In the genomic region with DNA sequence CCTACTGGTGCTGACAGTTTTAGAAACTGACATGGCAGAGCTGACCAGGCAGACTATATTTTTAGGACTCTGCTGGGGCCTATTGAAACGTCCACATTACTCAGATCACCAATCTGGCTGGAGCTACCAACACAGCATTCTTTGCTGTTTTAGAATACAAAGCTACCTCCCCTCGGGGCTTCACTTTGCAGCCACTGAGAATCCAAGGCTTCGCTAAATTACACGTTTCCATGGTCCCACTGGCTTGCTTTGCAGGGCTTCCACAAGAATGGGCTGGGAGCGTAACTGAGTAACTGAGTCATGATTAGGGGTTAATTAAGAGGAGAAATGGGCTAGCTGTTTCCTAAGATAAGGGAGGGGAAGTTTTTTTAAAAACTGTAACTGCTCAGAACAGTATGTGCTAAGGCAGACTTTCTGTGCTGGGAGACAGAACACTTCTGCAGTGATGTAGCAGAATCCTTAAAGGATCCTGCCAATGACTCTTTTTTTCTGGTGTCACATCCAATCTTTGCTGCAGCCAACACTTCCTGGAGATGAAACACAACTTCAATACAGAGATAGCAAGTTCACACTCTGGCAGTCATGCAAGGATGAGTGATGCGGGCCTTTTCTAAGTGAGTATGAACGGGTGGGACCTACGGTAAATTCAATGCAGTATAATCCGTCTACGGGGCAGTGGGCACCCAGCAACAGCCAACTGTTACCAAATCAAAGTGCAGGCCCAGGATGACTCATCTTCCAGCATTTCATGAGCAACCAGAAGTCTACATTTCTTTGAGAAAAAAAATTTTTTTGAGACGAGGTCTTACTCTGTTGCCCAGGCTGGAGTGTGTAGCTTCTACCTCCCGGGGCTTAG, we compare ENCODE assay signal across 10 cellular contexts. TPM values are rescaled to one million over a fixed set of nuclear protein-coding genes. Genes with fewer than 3 reads are reported as not detected.
DNase-seq lines count a peak whose midpoint lies in the region; ATAC-seq and TF ChIP-seq lines count a peak whose summit lies in the region.
"Had no signal": no experiment of that assay in that cellular context is flagged by ENCODE, and none has a peak within 500 bp of the region (broad histone marks: within the 10 kb centered on the region; RNA-seq: fewer than 3 reads in every experiment).

No MANE protein-coding gene starts in this region.

- intact Hi-C loops in ascending aorta (cut with DNase I) (no loop called here), upper lobe of right lung (cut with DNase I) (no loop called here)

- peak; percentile 14 for DNase-seq in activated T-cell treated with anti-CD3 and anti-CD28 coated beads, Interleukin-2, amount 50 U/mL, for 24 hours
- DNase-seq in activated T-cell treated with anti-CD3 and anti-CD28 coated beads, Interleukin-2, amount 50 U/mL, for 48 hours = no peak
- DNase-seq in ascending aorta (ENCODE audit: low spot score in 2 of 2) (peak in 1 of 2 donors; percentile 83), left lobe of liver (ENCODE audit: low spot score) (no peak), upper lobe of right lung (no peak), NCI-H82 (lab: John Stamatoyannopoulos, UW) (no peak)
- no peak for DNase-seq in effector CD4-positive, alpha-beta T cell
- DNase-seq: CD4-positive, CD25-positive, alpha-beta regulatory T cell had no signal

- H3K4me1 Mint-ChIP-seq in activated T-cell treated with anti-CD3 and anti-CD28 coated beads, Interleukin-2, amount 50 U/mL, for 24 hours (ENCODE audit: low read depth) = peaks cover 7% of the 10 kb centered on the region

- no peaks in the 10 kb centered on the region for H3K27me3 Mint-ChIP-seq in activated T-cell treated with anti-CD3 and anti-CD28 coated beads, Interleukin-2, amount 50 U/mL, for 24 hours
- H3K27me3 Mint-ChIP-seq: CD4-positive, CD25-positive, alpha-beta regulatory T cell had no signal

- ATAC-seq in left lobe of liver (peak; percentile 29), upper lobe of right lung (peak; percentile 47), GM21717 (IDR thresholded peaks at IDR 0.05; ENCODE audit: unreplicated experiment) (no peak)

- H3K4me3 Mint-ChIP-seq in activated T-cell treated with anti-CD3 and anti-CD28 coated beads, Interleukin-2, amount 50 U/mL, for 24 hours = no peak overlapping the region
- H3K4me3 Mint-ChIP-seq: CD4-positive, CD25-positive, alpha-beta regulatory T cell had no signal

- no peak overlapping the region for H3K4me3 ChIP-seq in ascending aorta
- no peak overlapping the region for H3K4me3 ChIP-seq in upper lobe of right lung
- H3K4me3 ChIP-seq: Peyer's patch had no signal

- peaks cover 1 to 3% of the 10 kb centered on the region in 2 donors for H3K36me3 ChIP-seq in ascending aorta
- peaks cover 3% of the 10 kb centered on the region for H3K36me3 ChIP-seq in upper lobe of right lung

- TF ChIP-seq CTCF in ascending aorta (IDR thresholded peaks at IDR 0.05) = no peak
- no peak for TF ChIP-seq CTCF in upper lobe of right lung (IDR thresholded peaks at IDR 0.05)

- no peak overlapping the region for H3K27ac Mint-ChIP-seq in activated T-cell treated with anti-CD3 and anti-CD28 coated beads, Interleukin-2, amount 50 U/mL, for 24 hours

- no peaks in the 10 kb centered on the region for H3K9me3 Mint-ChIP-seq in activated T-cell treated with anti-CD3 and anti-CD28 coated beads, Interleukin-2, amount 50 U/mL, for 24 hours
- H3K9me3 Mint-ChIP-seq: CD4-positive, CD25-positive, alpha-beta regulatory T cell had no signal

- H3K4me1 ChIP-seq in ascending aorta = no peaks in the 10 kb centered on the region
- H3K4me1 ChIP-seq in upper lobe of right lung = no peaks in the 10 kb centered on the region
- H3K4me1 ChIP-seq: Peyer's patch had no signal

- H3K9me3 ChIP-seq in ascending aorta (no peaks in the 10 kb centered on the region), upper lobe of right lung (no peaks in the 10 kb centered on the region)
- H3K9me3 ChIP-seq: Peyer's patch had no signal

- no peaks in the 10 kb centered on the region for H3K27me3 ChIP-seq in ascending aorta
- no peaks in the 10 kb centered on the region for H3K27me3 ChIP-seq in upper lobe of right lung
- H3K27me3 ChIP-seq: Peyer's patch had no signal

- peaks cover 61% of the 10 kb centered on the region for H3K36me3 Mint-ChIP-seq in activated T-cell treated with anti-CD3 and anti-CD28 coated beads, Interleukin-2, amount 50 U/mL, for 24 hours (ENCODE audit: low read depth)

- H3K27ac ChIP-seq in ascending aorta (peak overlapping the region; percentile 75 to 80), upper lobe of right lung (peak overlapping the region; percentile 67)

RNA-seq across cellular contexts. Expression of gene NDUFS5, which starts 21.5 kb away (rescaled TPM):
- total RNA-seq in ascending aorta (194 TPM), left lobe of liver (104 TPM), upper lobe of right lung (154 TPM)

RNA-seq across cellular contexts. Expression of gene AKIRIN1, which starts 56.5 kb away (rescaled TPM):
- 29.6 TPM for total RNA-seq in ascending aorta
- total RNA-seq in left lobe of liver = 24.2 TPM
- 49.8 TPM for total RNA-seq in upper lobe of right lung
